Comparison of ENCODE assay signal across 1 cellular context in the genomic region with DNA sequence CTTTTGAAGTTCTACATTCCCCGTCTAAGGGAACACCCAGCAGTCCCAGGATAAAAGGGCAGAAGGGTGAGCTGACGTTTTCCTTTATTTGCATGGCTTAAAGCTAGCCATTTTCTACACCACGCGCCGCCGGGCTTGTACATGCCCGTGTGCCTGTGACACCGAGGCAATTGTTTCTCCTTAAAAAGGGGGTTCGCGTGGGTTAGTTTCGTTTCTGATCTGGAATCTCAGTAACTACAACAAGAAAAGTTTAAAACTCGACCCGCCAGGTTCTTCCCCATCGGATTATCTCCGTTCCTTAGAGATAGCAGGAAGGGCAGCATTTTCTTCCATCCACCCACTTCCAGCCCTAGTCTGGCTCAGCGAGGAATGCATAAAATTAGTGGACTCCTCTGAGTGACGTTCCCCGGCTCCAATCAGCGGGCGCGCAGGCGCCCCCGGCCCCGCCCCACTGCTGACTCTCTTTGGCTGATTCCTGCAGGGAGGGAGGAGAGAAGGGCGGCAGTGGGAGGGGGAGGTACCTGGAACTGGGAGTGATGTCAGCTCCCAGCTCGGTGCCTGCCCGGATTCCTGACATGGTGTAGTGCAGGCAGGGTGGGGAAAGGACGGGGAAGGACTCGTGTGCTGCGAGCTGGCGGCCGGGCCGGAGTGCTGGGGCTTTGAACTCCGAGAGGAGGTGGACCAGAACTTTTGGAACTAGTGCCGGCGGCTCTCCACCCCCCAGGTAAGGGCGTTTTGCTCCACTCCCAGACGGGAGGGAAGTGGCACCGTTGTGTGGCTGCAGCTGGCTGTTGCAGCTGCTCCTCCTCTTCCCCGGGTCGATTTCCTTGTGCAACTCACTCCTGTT.
TF ChIP-seq lines count a peak whose summit lies in the region.

TSS of gene PPFIBP1 (plus strand) at position 565 of the 847 bp plus-strand sequence. CDS start 109,191 bp downstream, outside the sequence.

TF ChIP-seq in HEK293, 187 proteins besides CTCF, POLR2A, EP300 and RAD21 (continued from another document):
- TF ChIP-seq REST (tag by site-specific recombination; IDR thresholded peaks at IDR 0.05): no peak
- peak; percentile 39 for TF ChIP-seq SCRT2 (tag by site-specific recombination; IDR thresholded peaks at IDR 0.05)
- TF ChIP-seq, protein P1, sequence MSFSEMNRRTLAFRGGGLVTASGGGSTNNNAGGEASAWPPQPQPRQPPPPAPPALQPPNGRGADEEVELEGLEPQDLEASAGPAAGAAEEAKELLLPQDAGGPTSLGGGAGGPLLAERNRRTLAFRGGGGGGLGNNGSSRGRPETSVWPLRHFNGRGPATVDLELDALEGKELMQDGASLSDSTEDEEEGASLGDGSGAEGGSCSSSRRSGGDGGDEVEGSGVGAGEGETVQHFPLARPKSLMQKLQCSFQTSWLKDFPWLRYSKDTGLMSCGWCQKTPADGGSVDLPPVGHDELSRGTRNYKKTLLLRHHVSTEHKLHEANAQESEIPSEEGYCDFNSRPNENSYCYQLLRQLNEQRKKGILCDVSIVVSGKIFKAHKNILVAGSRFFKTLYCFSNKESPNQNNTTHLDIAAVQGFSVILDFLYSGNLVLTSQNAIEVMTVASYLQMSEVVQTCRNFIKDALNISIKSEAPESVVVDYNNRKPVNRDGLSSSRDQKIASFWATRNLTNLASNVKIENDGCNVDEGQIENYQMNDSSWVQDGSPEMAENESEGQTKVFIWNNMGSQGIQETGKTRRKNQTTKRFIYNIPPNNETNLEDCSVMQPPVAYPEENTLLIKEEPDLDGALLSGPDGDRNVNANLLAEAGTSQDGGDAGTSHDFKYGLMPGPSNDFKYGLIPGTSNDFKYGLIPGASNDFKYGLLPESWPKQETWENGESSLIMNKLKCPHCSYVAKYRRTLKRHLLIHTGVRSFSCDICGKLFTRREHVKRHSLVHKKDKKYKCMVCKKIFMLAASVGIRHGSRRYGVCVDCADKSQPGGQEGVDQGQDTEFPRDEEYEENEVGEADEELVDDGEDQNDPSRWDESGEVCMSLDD (tag by site-specific recombination; IDR thresholded peaks at IDR 0.05): peak; percentile 43; the same call in 1 of the 2 replicates
- peak; percentile 22; the same call in 1 of the 2 replicates for TF ChIP-seq ZSCAN30 (tag by site-specific recombination; IDR thresholded peaks at IDR 0.05)
- TF ChIP-seq ZNF791 (tag by site-specific recombination; IDR thresholded peaks at IDR 0.05): no peak
- no peak for TF ChIP-seq ZNF830 (tag by site-specific recombination; IDR thresholded peaks at IDR 0.05; ENCODE audit: low read depth)
- no peak for TF ChIP-seq ZNF626 (tag by site-specific recombination; IDR thresholded peaks at IDR 0.05)
- peak; percentile 23; the same call in 1 of the 2 replicates for TF ChIP-seq ZBTB48 (tag by site-specific recombination; IDR thresholded peaks at IDR 0.05)
- TF ChIP-seq ZNF311 (tag by site-specific recombination; IDR thresholded peaks at IDR 0.05; ENCODE audit: borderline replicate concordance): no peak
- TF ChIP-seq TRIM28 (IDR thresholded peaks at IDR 0.05; ENCODE audit: borderline replicate concordance, low read length): peak; percentile 50; the same call in 1 of the 2 replicates
- TF ChIP-seq ZNF391 (tag by site-specific recombination; IDR thresholded peaks at IDR 0.05; ENCODE audit: borderline replicate concordance, low read depth): no peak
- peak; percentile 28; the same call in 1 of the 2 replicates for TF ChIP-seq MZF1 (tag by site-specific recombination; IDR thresholded peaks at IDR 0.05; ENCODE audit: borderline replicate concordance)
- 0 out of 2 replicates have a peak, but pooled peaks have one; percentile 50 for TF ChIP-seq OVOL3 (tag by site-specific recombination; IDR thresholded peaks at IDR 0.05)
- 0 out of 2 replicates have a peak, but pooled peaks have one; percentile 2 for TF ChIP-seq ZNF596 (tag by site-specific recombination; IDR thresholded peaks at IDR 0.05)
- TF ChIP-seq PATZ1 (tag by site-specific recombination; IDR thresholded peaks at IDR 0.05): peak; percentile 88
- no peak for TF ChIP-seq ZNF585B (tag by site-specific recombination; IDR thresholded peaks at IDR 0.05)
- no peak for TF ChIP-seq ZNF157 (tag by site-specific recombination; IDR thresholded peaks at IDR 0.05)
- TF ChIP-seq ZNF274 (IDR thresholded peaks at IDR 0.05; ENCODE audit: low read length): no peak
- no peak for TF ChIP-seq ZNF274 (tag by site-specific recombination; IDR thresholded peaks at IDR 0.05; ENCODE audit: borderline replicate concordance)
- peak; percentile 72; the same call in 1 of the 2 replicates for TF ChIP-seq ZNF10 (tag by site-specific recombination; IDR thresholded peaks at IDR 0.05)
- peak; percentile 44 for TF ChIP-seq ZXDB (tag by site-specific recombination; IDR thresholded peaks at IDR 0.05)
- TF ChIP-seq ZNF692 (tag by site-specific recombination; IDR thresholded peaks at IDR 0.05): peak; percentile 51; the same call in 1 of the 2 replicates
- TF ChIP-seq KLF8 (tag by site-specific recombination; IDR thresholded peaks at IDR 0.05): peak; percentile 97
- peak; percentile 74 for TF ChIP-seq ATF2 (tag by site-specific recombination; IDR thresholded peaks at IDR 0.05; ENCODE audit: low read depth)
